Comparison of ENCODE assay signal across 8 cellular contexts in genomic region chr19:49766938-49767315, GRCh38. TPM values are rescaled to one million over a fixed set of nuclear protein-coding genes. Genes with fewer than 3 reads are reported as not detected.
A peak's percentile ranks its signal among the peaks of the same experiment; 100 is the strongest.
DNase-seq lines count a peak whose midpoint lies in the region; ATAC-seq and TF ChIP-seq lines count a peak whose summit lies in the region.

Gene AP2A1 (plus strand): TSS chr19:49767001. CDS start chr19:49767134, 133 bp downstream.

- H3K4me3 ChIP-seq in GM23338 (peak within 1 kb of the TSS; percentile 95), fibroblast of villous mesenchyme (ENCODE audit: low read depth, low read length) (peak within 1 kb of the TSS; percentile 79), ovary (peak within 1 kb of the TSS; percentile 97)

- DNase-seq in GM23338 (ENCODE audit: low spot score): no peak
- no peak for DNase-seq in T-cell
- DNase-seq in fibroblast of villous mesenchyme (ENCODE audit: low read depth): no peak
- DNase-seq in ovary: no peak
- DNase-seq in globus pallidus (ENCODE audit: low spot score): no peak
- DNase-seq in stimulated activated CD4-positive, alpha-beta T cell treated with anti-CD3 and anti-CD28 coated beads, Interleukin-4, amount 100 ng/mL, for 1 hour: no peak
- no peak for DNase-seq in AG20443 (ENCODE audit: low spot score)
- DNase-seq in NCI-H2029 (lab: John Stamatoyannopoulos, UW): no peak

- H3K27me3 ChIP-seq in GM23338 (ENCODE audit: insufficient read depth): no peaks in the 10 kb centered on the region
- H3K27me3 ChIP-seq in ovary: no peaks in the 10 kb centered on the region

- ATAC-seq in GM23338: no peak
- ATAC-seq in T-cell (replicated peaks in 1 of 4): peak in 3 of 4 experiments; percentile 0 to 4 (median 3)

- peaks cover 3% of the 10 kb centered on the region; the same call in 1 of the 3 replicates for H3K9me3 Mint-ChIP-seq in GM23338
- H3K9me3 Mint-ChIP-seq in T-cell: no peaks in the 10 kb centered on the region

- peaks cover 26% of the 10 kb centered on the region for H3K4me1 Mint-ChIP-seq in GM23338
- H3K4me1 Mint-ChIP-seq in T-cell: peaks cover 38 to 46% (median 45%) of the 10 kb centered on the region in 3 donors

- intact Hi-C loops in ovary (cut with DNase I): loop anchor here in 2 of 4 donors (5.0 kb wide), 2 partner anchors 35 to 40 kb away; no protein-coding TSS in a partner anchor

- no peak for TF ChIP-seq CTCF in GM23338 (conservative IDR thresholded peaks at IDR 0.05; ENCODE audit: low read depth in 2 of 2)
- no peak for TF ChIP-seq CTCF in fibroblast of villous mesenchyme (IDR thresholded peaks at IDR 0.05; ENCODE audit: insufficient read depth, low read depth, low read length)
- TF ChIP-seq CTCF in ovary (IDR thresholded peaks at IDR 0.05): no peak

- H2AFZ ChIP-seq in GM23338: peak within 1 kb of the TSS; percentile 74; the same call in 1 of the 2 replicates

- no peaks in the 10 kb centered on the region for H3K36me3 ChIP-seq in GM23338 (ENCODE audit: insufficient read depth)
- H3K36me3 ChIP-seq in ovary: no peaks in the 10 kb centered on the region

- peaks cover 41% of the 10 kb centered on the region for H3K79me2 ChIP-seq in GM23338 (replicated peaks; ENCODE audit: insufficient read depth)

- 1 to 3% (median 1%) methylated on average over 22 to 39 of the region's 39 CpGs for WGBS in ovary, 3 donors

- CTCF ChIA-PET in T-cell (lab: Charles Lee): interaction anchor here in 1 of 2 donors (0.6 to 1.1 kb wide), 9 partner anchors 10 to 773 kb away, joined by 3 to 9 read pairs (median 3); partner anchors contain the start of genes PIH1D1, RRAS and RUVBL2

- H3K27ac ChIP-seq in GM23338 (ENCODE audit: low read depth) (peak within 1 kb of the TSS; percentile 100), ovary (peak within 1 kb of the TSS; percentile 63 to 92)

- H3K36me3 Mint-ChIP-seq in GM23338 (ENCODE audit: low read depth) (peaks cover 3% of the 10 kb centered on the region; the same call in 2 of the 3 replicates), T-cell (peaks cover 8% of the 10 kb centered on the region)

- peaks cover 6% of the 10 kb centered on the region; the same call in 1 of the 2 replicates for H3F3A ChIP-seq in GM23338 (replicated peaks; ENCODE audit: low read depth)

- H3K27ac Mint-ChIP-seq in GM23338 (peak within 1 kb of the TSS; percentile 99), T-cell (peak within 1 kb of the TSS; percentile 98 to 99)

- H3K9me3 ChIP-seq in ovary: no peaks in the 10 kb centered on the region

- H3K4me2 ChIP-seq in GM23338: peak within 1 kb of the TSS; percentile 96

- no peak for TF ChIP-seq EP300 in ovary (IDR thresholded peaks at IDR 0.05)

- peak within 1 kb of the TSS; percentile 94 for H3K4me3 Mint-ChIP-seq in GM23338
- peak within 1 kb of the TSS; percentile 84 to 94 (median 89) for H3K4me3 Mint-ChIP-seq in T-cell

- no peaks in the 10 kb centered on the region for H3K9me2 ChIP-seq in GM23338 (ENCODE audit: insufficient read depth)

- peak; percentile 64 for TF ChIP-seq POLR2A in ovary (IDR thresholded peaks at IDR 0.05)

- H3K27me3 Mint-ChIP-seq in GM23338 (ENCODE audit: insufficient read depth, low read depth, poor library complexity) (peaks cover 15% of the 10 kb centered on the region), T-cell (no peaks in the 10 kb centered on the region)

- no peaks in the 10 kb centered on the region; the same call in 1 of the 2 replicates for H4K20me1 ChIP-seq in GM23338 (replicated peaks; ENCODE audit: insufficient read depth)

- H3K4me1 ChIP-seq in GM23338 (ENCODE audit: insufficient read depth): no peaks in the 10 kb centered on the region
- H3K4me1 ChIP-seq in ovary (ENCODE audit: insufficient read depth): peaks cover 12% of the 10 kb centered on the region

- POLR2A ChIA-PET in T-cell (lab: Charles Lee): interaction anchor here (0.5 to 1.6 kb wide), 6 partner anchors 14 to 1639 kb away, joined by 3 to 12 read pairs (median 6); partner anchors contain the start of gene MED25 (in 1 of the 2)

TF ChIP-seq in GM23338, 12 proteins besides CTCF, POLR2A, EP300 and RAD21:
- TF ChIP-seq POLR2AphosphoS5 (IDR thresholded peaks at IDR 0.05; ENCODE audit: low read depth) (peak; percentile 64), REST (IDR thresholded peaks at IDR 0.05; ENCODE audit: unreplicated experiment) (no peak), ZNF114 (CRISPR knock-in tag; IDR thresholded peaks at IDR 0.05) (no peak)

RNA-seq across cellular contexts. Expression of gene AP2A1, which starts in this region (rescaled TPM):
- 110 and 129 TPM in 2 replicates for total RNA-seq in GM23338 (2014; rRNA removed; shearing (Covaris generic))
- 34.1 and 37.2 TPM in 2 replicates for polyA plus RNA-seq in GM23338 (2016; fragmentation: Nextera tagmentation; extraction: Ambion mirVana)
- total RNA-seq in T-cell: 10 to 100 TPM; 49.6 to 64.8 (median 62.2) TPM
- 92.0 and 97.0 TPM in 2 replicates for total RNA-seq in fibroblast of villous mesenchyme
- total RNA-seq in ovary: 100 to 1,000 TPM in 3 of 7 donors, 10 to 100 TPM in 4; 56.0 to 126 (median 99.3) TPM
- polyA plus RNA-seq in ovary: 10 to 100 TPM; 37.8 to 72.2 TPM
